In genomic region chr1:176880954-176881595, GRCh38 we compare ENCODE assay signal across 8 cellular contexts.
DNase-seq lines count a peak whose midpoint lies in the region; ATAC-seq lines count a peak whose summit lies in the region.

No MANE protein-coding gene starts in this region.

- no peaks in the 10 kb centered on the region for H3K4me1 Mint-ChIP-seq in activated T-cell treated with anti-CD3 and anti-CD28 coated beads, Interleukin-2, amount 50 U/mL, for 4 hours (ENCODE audit: low read depth)

- no peaks in the 10 kb centered on the region for H3K36me3 Mint-ChIP-seq in activated T-cell treated with anti-CD3 and anti-CD28 coated beads, Interleukin-2, amount 50 U/mL, for 4 hours (ENCODE audit: insufficient read depth)

- intact Hi-C loops in head of caudate nucleus (cut with DNase I): no loop called here
- intact Hi-C loops in posterior vena cava (cut with DNase I): loop anchor here in 1 of 2 donors (5.0 kb wide), 1 partner anchor 504 kb away; no protein-coding TSS in a partner anchor

- peak; percentile 29 for DNase-seq in activated T-cell treated with anti-CD3 and anti-CD28 coated beads for 48 hours (ENCODE audit: low read depth)
- no peak for DNase-seq in activated T-cell treated with anti-CD3 and anti-CD28 coated beads, Interleukin-2, amount 50 U/mL, for 4 hours
- peak; percentile 65 for DNase-seq in NCI-H69 (lab: John Stamatoyannopoulos, UW)
- DNase-seq in activated T-cell treated with anti-CD3 and anti-CD28 coated beads, Interleukin-2, amount 50 U/mL, for 48 hours: peak; percentile 55 to 61
- peak; percentile 52 to 91 (median 78) for DNase-seq in head of caudate nucleus
- peak; percentile 89 for DNase-seq in posterior vena cava (ENCODE audit: low spot score)

- no peaks in the 10 kb centered on the region for H3K9me3 Mint-ChIP-seq in activated T-cell treated with anti-CD3 and anti-CD28 coated beads, Interleukin-2, amount 50 U/mL, for 4 hours

- no peak for ATAC-seq in activated T-cell treated with anti-CD3 and anti-CD28 coated beads, Interleukin-2, amount 50 U/mL, for 4 hours
- peak; percentile 57 for ATAC-seq in HG03175 (IDR thresholded peaks at IDR 0.05; ENCODE audit: unreplicated experiment)
- ATAC-seq in GM19397 (IDR thresholded peaks at IDR 0.05; ENCODE audit: unreplicated experiment): no peak

- peaks cover 7% of the 10 kb centered on the region for H3K27me3 Mint-ChIP-seq in activated T-cell treated with anti-CD3 and anti-CD28 coated beads, Interleukin-2, amount 50 U/mL, for 4 hours (ENCODE audit: low read depth)

- no peak overlapping the region for H3K4me3 Mint-ChIP-seq in activated T-cell treated with anti-CD3 and anti-CD28 coated beads, Interleukin-2, amount 50 U/mL, for 4 hours
